8 cellular contexts compared by ENCODE assay signal in the genomic region with DNA sequence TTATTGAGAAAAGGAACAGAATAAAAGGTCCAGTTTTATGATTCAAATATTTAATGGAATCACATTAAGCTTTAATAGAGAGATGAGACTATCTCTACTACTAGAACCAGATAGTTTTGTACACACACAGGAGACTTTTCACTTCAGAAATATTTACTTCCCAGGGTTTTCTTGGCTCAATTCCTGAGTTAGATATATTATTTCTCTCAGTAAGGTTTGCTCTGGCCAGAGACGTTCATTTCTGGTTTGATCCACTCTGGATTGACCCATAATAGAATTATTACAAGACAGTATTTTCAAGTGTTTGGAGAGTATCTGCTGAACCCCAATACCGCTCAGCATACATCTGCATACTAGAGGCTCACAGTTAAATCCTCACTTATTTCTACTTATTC. TPM values are rescaled to one million over a fixed set of nuclear protein-coding genes. Genes with fewer than 3 reads are reported as not detected.
DNase-seq lines count a peak whose midpoint lies in the region; ATAC-seq, FAIRE-seq and TF ChIP-seq lines count a peak whose summit lies in the region.

No MANE protein-coding gene starts in this region.

- H3K36me3 ChIP-seq in DOHH2 (ENCODE audit: control insufficient read depth, low read length): peaks cover 13% of the 10 kb centered on the region
- H3K36me3 ChIP-seq in SJCRH30: peaks cover 5% of the 10 kb centered on the region
- H3K36me3 ChIP-seq in esophagus squamous epithelium: peaks cover 0 to 7% (median 2%) of the 10 kb centered on the region in 3 donors
- H3K36me3 ChIP-seq in pancreas: no peaks in the 10 kb centered on the region

- H3K4me3 ChIP-seq in DOHH2 (ENCODE audit: low read length): peak overlapping the region; percentile 96
- peak overlapping the region; percentile 98 for H3K4me3 ChIP-seq in SJCRH30
- H3K4me3 ChIP-seq in esophagus squamous epithelium: peak overlapping the region; percentile 94 to 97 (median 96)
- peak overlapping the region; percentile 81 to 91 (median 87) for H3K4me3 ChIP-seq in pancreas

- no peaks in the 10 kb centered on the region for H3K9me3 ChIP-seq in DOHH2 (ENCODE audit: control insufficient read depth, insufficient read depth, low read length)
- no peaks in the 10 kb centered on the region for H3K9me3 ChIP-seq in SJCRH30 (replicated peaks)
- no peaks in the 10 kb centered on the region for H3K9me3 ChIP-seq in esophagus squamous epithelium
- no peaks in the 10 kb centered on the region for H3K9me3 ChIP-seq in pancreas

- no peak for TF ChIP-seq POLR2A in esophagus squamous epithelium (IDR thresholded peaks at IDR 0.05)

- peaks cover 9% of the 10 kb centered on the region; the same call in 1 of the 2 replicates for H3F3A ChIP-seq in DOHH2 (ENCODE audit: control insufficient read depth, insufficient read depth)

- H4K20me1 ChIP-seq in DOHH2 (ENCODE audit: control insufficient read depth, insufficient read depth, low read depth, low read length): no peaks in the 10 kb centered on the region

- no peak for TF ChIP-seq CTCF in DOHH2 (IDR thresholded peaks at IDR 0.05; ENCODE audit: low read depth, low read length, poor library complexity, severe bottlenecking)
- no peak for TF ChIP-seq CTCF in esophagus squamous epithelium (IDR thresholded peaks at IDR 0.05)
- TF ChIP-seq CTCF in pancreas (IDR thresholded peaks at IDR 0.05): no peak

- H3K9me2 ChIP-seq in DOHH2 (replicated peaks; ENCODE audit: control insufficient read depth, low read length): no peaks in the 10 kb centered on the region

- WGBS in esophagus squamous epithelium, 2 donors: 3 to 4% methylated on average over 2 of the region's 2 CpGs
- 1 to 3% methylated on average over 2 of the region's 2 CpGs for WGBS in pancreas, 2 donors

- H3K27me3 ChIP-seq in DOHH2 (ENCODE audit: control insufficient read depth, low read length): no peaks in the 10 kb centered on the region
- no peaks in the 10 kb centered on the region for H3K27me3 ChIP-seq in SJCRH30
- no peaks in the 10 kb centered on the region for H3K27me3 ChIP-seq in esophagus squamous epithelium
- H3K27me3 ChIP-seq in pancreas: peaks cover 0 to 5% (median 0%) of the 10 kb centered on the region in 4 donors

- intact Hi-C loops in esophagus squamous epithelium (cut with DNase I) (no loop called here), pancreas (cut with DNase I) (no loop called here)

- H3K79me2 ChIP-seq in DOHH2 (ENCODE audit: control insufficient read depth, low read length): peaks cover 41% of the 10 kb centered on the region

- H3K4me2 ChIP-seq in DOHH2 (ENCODE audit: low read length): peak overlapping the region; percentile 83

- no peak for FAIRE-seq in pancreas (lab: Jason Lieb, UNC)

- peaks cover 18% of the 10 kb centered on the region for H3K4me1 ChIP-seq in DOHH2 (ENCODE audit: control insufficient read depth, low read length)
- peaks cover 6% of the 10 kb centered on the region for H3K4me1 ChIP-seq in SJCRH30
- H3K4me1 ChIP-seq in esophagus squamous epithelium: peaks cover 10 to 32% (median 16%) of the 10 kb centered on the region in 3 donors
- peaks cover 6 to 7% (median 7%) of the 10 kb centered on the region in 3 donors for H3K4me1 ChIP-seq in pancreas

- H3K27ac ChIP-seq in DOHH2 (ENCODE audit: low read depth, low read length): peak overlapping the region; percentile 97
- peak overlapping the region; percentile 95 for H3K27ac ChIP-seq in SJCRH30
- peak overlapping the region; percentile 92 to 100 (median 100) for H3K27ac ChIP-seq in esophagus squamous epithelium
- H3K27ac ChIP-seq in pancreas: peak overlapping the region; percentile 92 to 98 (median 96)

- DNase-seq in SJCRH30 (no peak), esophagus squamous epithelium (lab: John Stamatoyannopoulos, UW) (no peak), pancreas (no peak), HuH-7.5 (ENCODE audit: low spot score) (no peak), SKM-1 (lab: John Stamatoyannopoulos, UW; ENCODE audit: unreplicated experiment) (no peak), NCI-H345 (lab: John Stamatoyannopoulos, UW) (no peak), mesenteric fat pad (ENCODE audit: low spot score) (no peak)

- ATAC-seq in pancreas: no peak

RNA-seq across cellular contexts. Expression of gene RCOR3, which starts 1.3 kb away (rescaled TPM):
- total RNA-seq in SJCRH30 (2014; rRNA removed; shearing (Covaris generic)): 30.1 and 43.3 TPM in 2 replicates
- total RNA-seq in esophagus squamous epithelium (10 to 100 TPM; 10.8 to 37.8 (median 18.9) TPM), pancreas (10 to 100 TPM; 19.0 to 34.6 (median 25.5) TPM), mesenteric fat pad (43.5 TPM)
- 10 to 100 TPM; 23.1 to 28.8 TPM for polyA plus RNA-seq in pancreas
